8 cellular contexts compared by ENCODE assay signal in genomic region chr19:52734340-52734892, GRCh38. TPM values are rescaled to one million over a fixed set of nuclear protein-coding genes. Genes with fewer than 3 reads are reported as not detected.
DNase-seq lines count a peak whose midpoint lies in the region; ATAC-seq and TF ChIP-seq lines count a peak whose summit lies in the region.

No MANE protein-coding gene starts in this region.

- peak; percentile 23 for ATAC-seq in activated CD4-positive, alpha-beta T cell treated with anti-CD3 and anti-CD28 coated beads for 36 hours
- peak; percentile 29 for ATAC-seq in left lung

- peaks cover 27% of the 10 kb centered on the region for H3K4me1 Mint-ChIP-seq in activated CD4-positive, alpha-beta T cell treated with anti-CD3 and anti-CD28 coated beads for 36 hours

- peaks cover 0 to 26% of the 10 kb centered on the region in 2 donors for H3K4me1 ChIP-seq in left lung

- no peaks in the 10 kb centered on the region for H3K27me3 Mint-ChIP-seq in activated CD4-positive, alpha-beta T cell treated with anti-CD3 and anti-CD28 coated beads for 36 hours

- H3K4me3 Mint-ChIP-seq in activated CD4-positive, alpha-beta T cell treated with anti-CD3 and anti-CD28 coated beads for 36 hours: peak overlapping the region; percentile 88

- H3K9me3 ChIP-seq in left lung: peaks cover 0 to 9% of the 10 kb centered on the region in 2 donors

- peaks cover 20% of the 10 kb centered on the region for H3K36me3 Mint-ChIP-seq in activated CD4-positive, alpha-beta T cell treated with anti-CD3 and anti-CD28 coated beads for 36 hours (ENCODE audit: low read depth)

- TF ChIP-seq CTCF in left lung (IDR thresholded peaks at IDR 0.05): no peak

- intact Hi-C loops in activated CD4-positive, alpha-beta T cell treated with anti-CD3 and anti-CD28 coated beads for 36 hours (cut with DNase I, micrococcal nuclease): loop anchor here (2.0 kb wide), 3 partner anchors 44 to 208 kb away; partner anchors contain the start of gene ZNF808 (in 1 of the 2)
- intact Hi-C loops in left lung (cut with DNase I): no loop called here

- no peaks in the 10 kb centered on the region for H3K9me3 Mint-ChIP-seq in activated CD4-positive, alpha-beta T cell treated with anti-CD3 and anti-CD28 coated beads for 36 hours (ENCODE audit: low read depth)

- POLR2A ChIA-PET in activated CD4-positive, alpha-beta T cell treated with anti-CD3 and anti-CD28 coated beads for 36 hours (lab: Charles Lee): no interaction called here

- H3K36me3 ChIP-seq in H7 (replicated peaks; ENCODE audit: control insufficient read depth, insufficient read depth, low read length): no peaks in the 10 kb centered on the region
- peaks cover 0 to 9% of the 10 kb centered on the region in 2 donors for H3K36me3 ChIP-seq in left lung

- peak overlapping the region; percentile 85 for H3K27ac Mint-ChIP-seq in activated CD4-positive, alpha-beta T cell treated with anti-CD3 and anti-CD28 coated beads for 36 hours

- H3K4me3 ChIP-seq in H7 (ENCODE audit: insufficient read depth, low read depth, low read length) (peak overlapping the region; percentile 81), left lung (peak overlapping the region; percentile 71 to 81)

- DNase-seq in activated CD4-positive, alpha-beta T cell treated with anti-CD3 and anti-CD28 coated beads for 36 hours: peak; percentile 13
- no peak for DNase-seq in activated CD4-positive, alpha-beta T cell treated with anti-CD3 and anti-CD28 coated beads, Interleukin-2, amount 50 U/mL, for 4 hours
- peak; percentile 80 for DNase-seq in H7
- DNase-seq in NCI-H146 (lab: John Stamatoyannopoulos, UW): peak; percentile 62
- DNase-seq in caudate nucleus (lab: John Stamatoyannopoulos, UW): peak in 25 of 61 donors; percentile 6 to 68 (median 32)
- peak in 1 of 2 donors; percentile 83 for DNase-seq in left lung
- DNase-seq in substantia nigra (lab: John Stamatoyannopoulos, UW): peak in 22 of 49 donors; percentile 10 to 57 (median 28)
- DNase-seq in NAMALWA (ENCODE audit: low spot score): no peak

- H3K27me3 ChIP-seq in H7 (ENCODE audit: control insufficient read depth, insufficient read depth, low read length): no peaks in the 10 kb centered on the region; the same call in 1 of the 2 replicates
- no peaks in the 10 kb centered on the region for H3K27me3 ChIP-seq in left lung

- CTCF ChIA-PET in activated CD4-positive, alpha-beta T cell treated with anti-CD3 and anti-CD28 coated beads for 36 hours (lab: Charles Lee): no interaction called here

- H3K27ac ChIP-seq in caudate nucleus (ENCODE audit: low read depth, low read length) (peak overlapping the region; percentile 31), left lung (peak overlapping the region; percentile 88 to 89), substantia nigra (ENCODE audit: low read depth, low read length, poor library complexity, severe bottlenecking) (peak overlapping the region; percentile 80)

RNA-seq across cellular contexts. Expression of gene ZNF611, which starts 0.4 kb away (rescaled TPM):
- 10 to 100 TPM; 20.6 to 22.9 TPM for total RNA-seq in activated CD4-positive, alpha-beta T cell treated with anti-CD3 and anti-CD28 coated beads for 36 hours
- total RNA-seq in H7 (2014; rRNA removed; shearing (Covaris generic)): 10.0 and 10.7 TPM in 2 replicates
- total RNA-seq in left lung: 10 to 100 TPM; 24.6 to 26.6 TPM

RNA-seq across cellular contexts. Expression of gene ZNF600, which starts 52.2 kb away (rescaled TPM):
- 10 to 100 TPM; 10.6 to 14.3 TPM for total RNA-seq in activated CD4-positive, alpha-beta T cell treated with anti-CD3 and anti-CD28 coated beads for 36 hours
- total RNA-seq in H7 (2014; rRNA removed; shearing (Covaris generic)): 5.8 TPM in 2 replicates
- total RNA-seq in left lung: 10 to 100 TPM in 1 of 2 donors, 1 to 10 TPM in 1; 8.3 to 12.5 TPM

Comparison
In these comparisons a context has a peak if more than half of its experiments do, and no peak if none do; other contexts are left out.
1. DNase-seq: peak in activated CD4-positive, alpha-beta T cell treated with anti-CD3 and anti-CD28 coated beads for 36 hours (single experiment), H7 (single experiment) and NCI-H146 (single experiment); none in activated CD4-positive, alpha-beta T cell treated with anti-CD3 and anti-CD28 coated beads, Interleukin-2, amount 50 U/mL, for 4 hours (0 of 2) and NAMALWA (single experiment).
2. H3K27ac ChIP-seq: peak in every context shown above with its lines; median percentile 88 in left lung; 80 in substantia nigra; 31 in caudate nucleus.
3. intact Hi-C loops: an anchor here in activated CD4-positive, alpha-beta T cell treated with anti-CD3 and anti-CD28 coated beads for 36 hours (2.0 kb wide); none called in left lung.